Comparison of ENCODE assay signal across 1 cellular context in the genomic region with DNA sequence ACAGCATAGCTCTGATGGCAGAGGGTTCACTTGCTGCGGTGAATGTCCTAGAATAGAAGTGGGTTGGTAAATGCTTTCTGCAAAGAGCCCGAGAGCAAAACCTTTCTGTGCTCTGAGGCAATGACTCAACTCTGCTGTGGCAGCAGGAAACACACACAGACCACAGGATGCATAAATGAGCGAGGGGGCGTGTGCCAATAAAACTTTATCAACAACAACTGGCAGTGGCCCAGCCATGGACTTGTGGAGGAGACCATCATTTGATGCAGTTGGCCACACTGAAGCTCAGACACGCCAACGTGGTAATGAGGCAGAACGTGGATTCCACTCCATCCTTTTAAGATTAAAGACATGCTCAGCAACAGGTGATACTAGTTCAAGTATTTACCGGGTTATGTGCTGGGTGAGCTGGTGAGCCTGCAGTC.
TF ChIP-seq lines count a peak whose summit lies in the region.

No MANE protein-coding gene starts in this region.

TF ChIP-seq in GM12878, 131 proteins besides CTCF, POLR2A, EP300 and RAD21 (continued from another document and continues in another):
- TF ChIP-seq, protein P1, sequence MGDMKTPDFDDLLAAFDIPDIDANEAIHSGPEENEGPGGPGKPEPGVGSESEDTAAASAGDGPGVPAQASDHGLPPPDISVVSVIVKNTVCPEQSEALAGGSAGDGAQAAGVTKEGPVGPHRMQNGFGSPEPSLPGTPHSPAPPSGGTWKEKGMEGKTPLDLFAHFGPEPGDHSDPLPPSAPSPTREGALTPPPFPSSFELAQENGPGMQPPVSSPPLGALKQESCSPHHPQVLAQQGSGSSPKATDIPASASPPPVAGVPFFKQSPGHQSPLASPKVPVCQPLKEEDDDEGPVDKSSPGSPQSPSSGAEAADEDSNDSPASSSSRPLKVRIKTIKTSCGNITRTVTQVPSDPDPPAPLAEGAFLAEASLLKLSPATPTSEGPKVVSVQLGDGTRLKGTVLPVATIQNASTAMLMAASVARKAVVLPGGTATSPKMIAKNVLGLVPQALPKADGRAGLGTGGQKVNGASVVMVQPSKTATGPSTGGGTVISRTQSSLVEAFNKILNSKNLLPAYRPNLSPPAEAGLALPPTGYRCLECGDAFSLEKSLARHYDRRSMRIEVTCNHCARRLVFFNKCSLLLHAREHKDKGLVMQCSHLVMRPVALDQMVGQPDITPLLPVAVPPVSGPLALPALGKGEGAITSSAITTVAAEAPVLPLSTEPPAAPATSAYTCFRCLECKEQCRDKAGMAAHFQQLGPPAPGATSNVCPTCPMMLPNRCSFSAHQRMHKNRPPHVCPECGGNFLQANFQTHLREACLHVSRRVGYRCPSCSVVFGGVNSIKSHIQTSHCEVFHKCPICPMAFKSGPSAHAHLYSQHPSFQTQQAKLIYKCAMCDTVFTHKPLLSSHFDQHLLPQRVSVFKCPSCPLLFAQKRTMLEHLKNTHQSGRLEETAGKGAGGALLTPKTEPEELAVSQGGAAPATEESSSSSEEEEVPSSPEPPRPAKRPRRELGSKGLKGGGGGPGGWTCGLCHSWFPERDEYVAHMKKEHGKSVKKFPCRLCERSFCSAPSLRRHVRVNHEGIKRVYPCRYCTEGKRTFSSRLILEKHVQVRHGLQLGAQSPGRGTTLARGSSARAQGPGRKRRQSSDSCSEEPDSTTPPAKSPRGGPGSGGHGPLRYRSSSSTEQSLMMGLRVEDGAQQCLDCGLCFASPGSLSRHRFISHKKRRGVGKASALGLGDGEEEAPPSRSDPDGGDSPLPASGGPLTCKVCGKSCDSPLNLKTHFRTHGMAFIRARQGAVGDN (IDR thresholded peaks at IDR 0.05) = peak; percentile 96
- TF ChIP-seq ESRRA (IDR thresholded peaks at IDR 0.05; ENCODE audit: low read length) (no peak), WRNIP1 (IDR thresholded peaks at IDR 0.05; ENCODE audit: borderline replicate concordance, low read depth, low read length) (no peak), CBX3 (IDR thresholded peaks at IDR 0.05; ENCODE audit: borderline replicate concordance, low read depth) (no peak), CEBPB (IDR thresholded peaks at IDR 0.05; ENCODE audit: borderline replicate concordance in 1 of 2, low read depth in 2 of 2, low read length in 2 of 2) (peak in 1 of 2 experiments; percentile 65; a peak in 2 of 4 replicates), SIX5 (IDR thresholded peaks at IDR 0.05; ENCODE audit: low read depth, low read length, severe bottlenecking) (no peak), MEF2A (IDR thresholded peaks at IDR 0.05; ENCODE audit: insufficient read depth, low read depth, low read length) (peak; percentile 99), ZSCAN29 (IDR thresholded peaks at IDR 0.05) (no peak), SMAD1 (IDR thresholded peaks at IDR 0.05; ENCODE audit: low read depth, partially characterized antibody) (peak; percentile 98), FOXK2 (IDR thresholded peaks at IDR 0.05) (no peak; the same call in none of the 2 replicates), RCOR1 (conservative IDR thresholded peaks at IDR 0.05; ENCODE audit: low read depth, low read length) (peak; percentile 96), IKZF1 (conservative IDR thresholded peaks at IDR 0.05) (peak; percentile 94), SREBF2 (IDR thresholded peaks at IDR 0.05; ENCODE audit: low read length) (0 out of 2 replicates have a peak, but pooled peaks have one; percentile 2), YBX1 (IDR thresholded peaks at IDR 0.05) (no peak), KDM1A (IDR thresholded peaks at IDR 0.05; ENCODE audit: borderline replicate concordance) (no peak), JUND (IDR thresholded peaks at IDR 0.05; ENCODE audit: low read depth, low read length) (peak; percentile 85; the same call in 1 of the 2 replicates), MYC (IDR thresholded peaks at IDR 0.05; ENCODE audit: insufficient read depth, insufficient read length, insufficient replicate concordance, low read length, severe bottlenecking) (peak; percentile 23), MTA2 (IDR thresholded peaks at IDR 0.05; ENCODE audit: low read depth) (peak; percentile 95), PAX8 (IDR thresholded peaks at IDR 0.05) (peak; percentile 96), LARP7 (IDR thresholded peaks at IDR 0.05) (peak; percentile 67; the same call in 1 of the 2 replicates), TAF1 (IDR thresholded peaks at IDR 0.05; ENCODE audit: borderline replicate concordance, low read depth, low read length) (peak; percentile 87), ETV6 (conservative IDR thresholded peaks at IDR 0.05 in 1 of 2, IDR thresholded peaks at IDR 0.05 in 1 of 2; ENCODE audit: borderline replicate concordance in 1 of 2, low read depth in 1 of 2) (peak in 1 of 2 experiments; percentile 94; a peak in 2 of 4 replicates), BMI1 (IDR thresholded peaks at IDR 0.05; ENCODE audit: borderline replicate concordance) (no peak), GATAD2B (conservative IDR thresholded peaks at IDR 0.05; ENCODE audit: low read depth) (peak; percentile 72; the same call in 1 of the 2 replicates), RUNX3 (IDR thresholded peaks at IDR 0.05; ENCODE audit: low read length) (peak; percentile 99), ZNF384 (IDR thresholded peaks at IDR 0.05; ENCODE audit: borderline replicate concordance, low read depth, low read length) (peak; percentile 57; the same call in 1 of the 2 replicates), EZH2 (IDR thresholded peaks at IDR 0.05; ENCODE audit: borderline replicate concordance, control insufficient read depth, low read depth, low read length) (0 out of 2 replicates have a peak, but pooled peaks have one; percentile 41), HDAC2 (IDR thresholded peaks at IDR 0.05) (no peak), TCF7 (IDR thresholded peaks at IDR 0.05; ENCODE audit: borderline replicate concordance) (peak; percentile 79; the same call in 1 of the 2 replicates), POLR2AphosphoS2 (IDR thresholded peaks at IDR 0.05; ENCODE audit: low read depth, low read length) (peak; percentile 28; the same call in 1 of the 2 replicates), BACH1 (IDR thresholded peaks at IDR 0.05; ENCODE audit: borderline replicate concordance) (peak; percentile 67; the same call in 1 of the 2 replicates)
- TF ChIP-seq, protein P2, sequence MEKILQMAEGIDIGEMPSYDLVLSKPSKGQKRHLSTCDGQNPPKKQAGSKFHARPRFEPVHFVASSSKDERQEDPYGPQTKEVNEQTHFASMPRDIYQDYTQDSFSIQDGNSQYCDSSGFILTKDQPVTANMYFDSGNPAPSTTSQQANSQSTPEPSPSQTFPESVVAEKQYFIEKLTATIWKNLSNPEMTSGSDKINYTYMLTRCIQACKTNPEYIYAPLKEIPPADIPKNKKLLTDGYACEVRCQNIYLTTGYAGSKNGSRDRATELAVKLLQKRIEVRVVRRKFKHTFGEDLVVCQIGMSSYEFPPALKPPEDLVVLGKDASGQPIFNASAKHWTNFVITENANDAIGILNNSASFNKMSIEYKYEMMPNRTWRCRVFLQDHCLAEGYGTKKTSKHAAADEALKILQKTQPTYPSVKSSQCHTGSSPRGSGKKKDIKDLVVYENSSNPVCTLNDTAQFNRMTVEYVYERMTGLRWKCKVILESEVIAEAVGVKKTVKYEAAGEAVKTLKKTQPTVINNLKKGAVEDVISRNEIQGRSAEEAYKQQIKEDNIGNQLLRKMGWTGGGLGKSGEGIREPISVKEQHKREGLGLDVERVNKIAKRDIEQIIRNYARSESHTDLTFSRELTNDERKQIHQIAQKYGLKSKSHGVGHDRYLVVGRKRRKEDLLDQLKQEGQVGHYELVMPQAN (conservative IDR thresholded peaks at IDR 0.05) = peak; percentile 74
- TF ChIP-seq, protein P3, sequence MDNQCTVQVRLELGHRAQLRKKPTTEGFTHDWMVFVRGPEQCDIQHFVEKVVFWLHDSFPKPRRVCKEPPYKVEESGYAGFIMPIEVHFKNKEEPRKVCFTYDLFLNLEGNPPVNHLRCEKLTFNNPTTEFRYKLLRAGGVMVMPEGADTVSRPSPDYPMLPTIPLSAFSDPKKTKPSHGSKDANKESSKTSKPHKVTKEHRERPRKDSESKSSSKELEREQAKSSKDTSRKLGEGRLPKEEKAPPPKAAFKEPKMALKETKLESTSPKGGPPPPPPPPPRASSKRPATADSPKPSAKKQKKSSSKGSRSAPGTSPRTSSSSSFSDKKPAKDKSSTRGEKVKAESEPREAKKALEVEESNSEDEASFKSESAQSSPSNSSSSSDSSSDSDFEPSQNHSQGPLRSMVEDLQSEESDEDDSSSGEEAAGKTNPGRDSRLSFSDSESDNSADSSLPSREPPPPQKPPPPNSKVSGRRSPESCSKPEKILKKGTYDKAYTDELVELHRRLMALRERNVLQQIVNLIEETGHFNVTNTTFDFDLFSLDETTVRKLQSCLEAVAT (IDR thresholded peaks at IDR 0.05) = peak; percentile 90
- TF ChIP-seq, protein P4, sequence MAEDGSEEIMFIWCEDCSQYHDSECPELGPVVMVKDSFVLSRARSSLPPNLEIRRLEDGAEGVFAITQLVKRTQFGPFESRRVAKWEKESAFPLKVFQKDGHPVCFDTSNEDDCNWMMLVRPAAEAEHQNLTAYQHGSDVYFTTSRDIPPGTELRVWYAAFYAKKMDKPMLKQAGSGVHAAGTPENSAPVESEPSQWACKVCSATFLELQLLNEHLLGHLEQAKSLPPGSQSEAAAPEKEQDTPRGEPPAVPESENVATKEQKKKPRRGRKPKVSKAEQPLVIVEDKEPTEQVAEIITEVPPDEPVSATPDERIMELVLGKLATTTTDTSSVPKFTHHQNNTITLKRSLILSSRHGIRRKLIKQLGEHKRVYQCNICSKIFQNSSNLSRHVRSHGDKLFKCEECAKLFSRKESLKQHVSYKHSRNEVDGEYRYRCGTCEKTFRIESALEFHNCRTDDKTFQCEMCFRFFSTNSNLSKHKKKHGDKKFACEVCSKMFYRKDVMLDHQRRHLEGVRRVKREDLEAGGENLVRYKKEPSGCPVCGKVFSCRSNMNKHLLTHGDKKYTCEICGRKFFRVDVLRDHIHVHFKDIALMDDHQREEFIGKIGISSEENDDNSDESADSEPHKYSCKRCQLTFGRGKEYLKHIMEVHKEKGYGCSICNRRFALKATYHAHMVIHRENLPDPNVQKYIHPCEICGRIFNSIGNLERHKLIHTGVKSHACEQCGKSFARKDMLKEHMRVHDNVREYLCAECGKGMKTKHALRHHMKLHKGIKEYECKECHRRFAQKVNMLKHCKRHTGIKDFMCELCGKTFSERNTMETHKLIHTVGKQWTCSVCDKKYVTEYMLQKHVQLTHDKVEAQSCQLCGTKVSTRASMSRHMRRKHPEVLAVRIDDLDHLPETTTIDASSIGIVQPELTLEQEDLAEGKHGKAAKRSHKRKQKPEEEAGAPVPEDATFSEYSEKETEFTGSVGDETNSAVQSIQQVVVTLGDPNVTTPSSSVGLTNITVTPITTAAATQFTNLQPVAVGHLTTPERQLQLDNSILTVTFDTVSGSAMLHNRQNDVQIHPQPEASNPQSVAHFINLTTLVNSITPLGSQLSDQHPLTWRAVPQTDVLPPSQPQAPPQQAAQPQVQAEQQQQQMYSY (CRISPR knock-in tag; IDR thresholded peaks at IDR 0.05) = no peak
- TF ChIP-seq, protein P5, sequence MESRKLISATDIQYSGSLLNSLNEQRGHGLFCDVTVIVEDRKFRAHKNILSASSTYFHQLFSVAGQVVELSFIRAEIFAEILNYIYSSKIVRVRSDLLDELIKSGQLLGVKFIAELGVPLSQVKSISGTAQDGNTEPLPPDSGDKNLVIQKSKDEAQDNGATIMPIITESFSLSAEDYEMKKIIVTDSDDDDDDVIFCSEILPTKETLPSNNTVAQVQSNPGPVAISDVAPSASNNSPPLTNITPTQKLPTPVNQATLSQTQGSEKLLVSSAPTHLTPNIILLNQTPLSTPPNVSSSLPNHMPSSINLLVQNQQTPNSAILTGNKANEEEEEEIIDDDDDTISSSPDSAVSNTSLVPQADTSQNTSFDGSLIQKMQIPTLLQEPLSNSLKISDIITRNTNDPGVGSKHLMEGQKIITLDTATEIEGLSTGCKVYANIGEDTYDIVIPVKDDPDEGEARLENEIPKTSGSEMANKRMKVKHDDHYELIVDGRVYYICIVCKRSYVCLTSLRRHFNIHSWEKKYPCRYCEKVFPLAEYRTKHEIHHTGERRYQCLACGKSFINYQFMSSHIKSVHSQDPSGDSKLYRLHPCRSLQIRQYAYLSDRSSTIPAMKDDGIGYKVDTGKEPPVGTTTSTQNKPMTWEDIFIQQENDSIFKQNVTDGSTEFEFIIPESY (IDR thresholded peaks at IDR 0.05) = 0 out of 2 replicates have a peak, but pooled peaks have one; percentile 73
- TF ChIP-seq, protein P6, sequence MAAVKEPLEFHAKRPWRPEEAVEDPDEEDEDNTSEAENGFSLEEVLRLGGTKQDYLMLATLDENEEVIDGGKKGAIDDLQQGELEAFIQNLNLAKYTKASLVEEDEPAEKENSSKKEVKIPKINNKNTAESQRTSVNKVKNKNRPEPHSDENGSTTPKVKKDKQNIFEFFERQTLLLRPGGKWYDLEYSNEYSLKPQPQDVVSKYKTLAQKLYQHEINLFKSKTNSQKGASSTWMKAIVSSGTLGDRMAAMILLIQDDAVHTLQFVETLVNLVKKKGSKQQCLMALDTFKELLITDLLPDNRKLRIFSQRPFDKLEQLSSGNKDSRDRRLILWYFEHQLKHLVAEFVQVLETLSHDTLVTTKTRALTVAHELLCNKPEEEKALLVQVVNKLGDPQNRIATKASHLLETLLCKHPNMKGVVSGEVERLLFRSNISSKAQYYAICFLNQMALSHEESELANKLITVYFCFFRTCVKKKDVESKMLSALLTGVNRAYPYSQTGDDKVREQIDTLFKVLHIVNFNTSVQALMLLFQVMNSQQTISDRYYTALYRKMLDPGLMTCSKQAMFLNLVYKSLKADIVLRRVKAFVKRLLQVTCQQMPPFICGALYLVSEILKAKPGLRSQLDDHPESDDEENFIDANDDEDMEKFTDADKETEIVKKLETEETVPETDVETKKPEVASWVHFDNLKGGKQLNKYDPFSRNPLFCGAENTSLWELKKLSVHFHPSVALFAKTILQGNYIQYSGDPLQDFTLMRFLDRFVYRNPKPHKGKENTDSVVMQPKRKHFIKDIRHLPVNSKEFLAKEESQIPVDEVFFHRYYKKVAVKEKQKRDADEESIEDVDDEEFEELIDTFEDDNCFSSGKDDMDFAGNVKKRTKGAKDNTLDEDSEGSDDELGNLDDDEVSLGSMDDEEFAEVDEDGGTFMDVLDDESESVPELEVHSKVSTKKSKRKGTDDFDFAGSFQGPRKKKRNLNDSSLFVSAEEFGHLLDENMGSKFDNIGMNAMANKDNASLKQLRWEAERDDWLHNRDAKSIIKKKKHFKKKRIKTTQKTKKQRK (IDR thresholded peaks at IDR 0.05; ENCODE audit: low read depth, low read length) = no peak
- TF ChIP-seq, protein P7, sequence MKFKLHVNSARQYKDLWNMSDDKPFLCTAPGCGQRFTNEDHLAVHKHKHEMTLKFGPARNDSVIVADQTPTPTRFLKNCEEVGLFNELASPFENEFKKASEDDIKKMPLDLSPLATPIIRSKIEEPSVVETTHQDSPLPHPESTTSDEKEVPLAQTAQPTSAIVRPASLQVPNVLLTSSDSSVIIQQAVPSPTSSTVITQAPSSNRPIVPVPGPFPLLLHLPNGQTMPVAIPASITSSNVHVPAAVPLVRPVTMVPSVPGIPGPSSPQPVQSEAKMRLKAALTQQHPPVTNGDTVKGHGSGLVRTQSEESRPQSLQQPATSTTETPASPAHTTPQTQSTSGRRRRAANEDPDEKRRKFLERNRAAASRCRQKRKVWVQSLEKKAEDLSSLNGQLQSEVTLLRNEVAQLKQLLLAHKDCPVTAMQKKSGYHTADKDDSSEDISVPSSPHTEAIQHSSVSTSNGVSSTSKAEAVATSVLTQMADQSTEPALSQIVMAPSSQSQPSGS (IDR thresholded peaks at IDR 0.05; ENCODE audit: low read length) = peak; percentile 94
